In the genomic region with DNA sequence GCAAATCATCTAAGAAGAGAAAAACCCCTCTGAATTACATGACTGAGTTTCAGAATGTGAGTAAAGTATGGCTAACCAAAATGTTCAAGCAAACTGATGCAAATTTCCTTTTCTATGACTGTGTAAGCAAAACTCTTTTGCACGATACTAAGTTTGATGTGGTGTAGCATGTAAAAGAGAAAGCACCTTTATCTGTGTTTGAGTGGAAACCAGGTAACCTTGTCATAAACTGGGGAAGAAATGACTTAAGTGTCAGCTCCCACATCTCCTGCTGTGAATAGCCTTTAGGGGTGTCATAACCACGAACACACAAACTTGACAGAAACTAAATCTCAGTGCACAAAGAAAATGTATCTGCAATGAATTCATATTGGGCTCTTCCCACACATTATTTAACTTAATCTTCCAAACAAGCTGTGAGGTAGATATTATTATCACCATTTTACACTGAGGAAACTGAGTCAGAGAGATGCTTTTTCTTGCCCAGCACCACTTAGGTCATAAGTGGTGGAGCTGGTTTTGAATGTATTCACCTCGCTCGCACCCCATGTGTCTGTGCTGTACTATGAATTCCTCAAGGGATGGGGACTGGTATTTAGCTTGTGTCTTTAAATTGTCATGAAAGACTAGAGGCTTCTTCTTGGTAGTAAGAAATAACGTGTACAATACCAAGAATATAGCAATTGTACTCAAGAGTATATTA, we compare ENCODE assay signal across 15 cellular contexts. TPM values are rescaled to one million over a fixed set of nuclear protein-coding genes. Genes with fewer than 3 reads are reported as not detected.
DNase-seq lines count a peak whose midpoint lies in the region; ATAC-seq and TF ChIP-seq lines count a peak whose summit lies in the region.
"Had no signal": no experiment of that assay in that cellular context is flagged by ENCODE, and none has a peak within 500 bp of the region (broad histone marks: within the 10 kb centered on the region; RNA-seq: fewer than 3 reads in every experiment).

No MANE protein-coding gene starts in this region.

- H3K4me1 Mint-ChIP-seq in HFFc6 (ENCODE audit: low read depth) = no peaks in the 10 kb centered on the region

- peaks cover 10% of the 10 kb centered on the region for H3K27me3 Mint-ChIP-seq in HFFc6 (ENCODE audit: insufficient read depth)

- no peak overlapping the region for H3K4me3 Mint-ChIP-seq in HFFc6

- H3K27ac Mint-ChIP-seq in HFFc6 = no peak overlapping the region

- no peak overlapping the region for H3K4me3 ChIP-seq in GM12865 (ENCODE audit: low read depth, low read length)
- H3K4me3 ChIP-seq: K562 had no signal

- TF ChIP-seq CTCF in GM12865 (IDR thresholded peaks at IDR 0.05; ENCODE audit: insufficient read depth, low read depth, low read length, missing control alignments) = no peak
- TF ChIP-seq CTCF in HFFc6 (IDR thresholded peaks at IDR 0.05) = no peak

- peaks cover 11% of the 10 kb centered on the region for H3K9me3 Mint-ChIP-seq in HFFc6

- ATAC-seq in GM18867 (IDR thresholded peaks at IDR 0.05; ENCODE audit: unreplicated experiment) (peak; percentile 97), HG03045 (IDR thresholded peaks at IDR 0.05; ENCODE audit: unreplicated experiment) (peak; percentile 79), HG02571 (IDR thresholded peaks at IDR 0.05; ENCODE audit: unreplicated experiment) (no peak)
- ATAC-seq: K562 had no signal

- DNase-seq in GM12865 (ENCODE audit: low read depth) = peak; percentile 72
- peak; percentile 22 for DNase-seq in activated naive CD4-positive, alpha-beta T cell treated with anti-CD3 and anti-CD28 coated beads, Interleukin-2, amount 50 U/mL, for 16 hours
- DNase-seq in HFFc6 = no peak
- no peak for DNase-seq in effector CD8-positive, alpha-beta T cell (lab: John Stamatoyannopoulos, UW)
- no peak for DNase-seq in dedifferentiated amniotic fluid mesenchymal stem cell (ENCODE audit: extremely low spot score)
- DNase-seq: erythroblast, GDM1, NCI-H2107, OCI-M1 had no signal

- no peaks in the 10 kb centered on the region for H3K36me3 Mint-ChIP-seq in HFFc6 (ENCODE audit: low read depth)

RNA-seq across cellular contexts. Expression of a gene that starts 32.9 kb away (rescaled TPM):
- not detected for total RNA-seq in HFFc6 (2021; fragmentation: NEBNext Ultra II Directional; extraction: Animal tissue kit (Norgen Biotek cat#: 25700))
- total RNA-seq: lung microvascular endothelial cell, osteoblast had no signal

Comparison
In these comparisons a context has a peak if more than half of its experiments do, and no peak if none do; other contexts are left out.
1. DNase-seq: peak in GM12865 (single experiment) and activated naive CD4-positive, alpha-beta T cell treated with anti-CD3 and anti-CD28 coated beads, Interleukin-2, amount 50 U/mL, for 16 hours (single experiment); none in HFFc6 (single experiment), effector CD8-positive, alpha-beta T cell (single experiment) and dedifferentiated amniotic fluid mesenchymal stem cell (single experiment).